ENCODE assay signal across 12 cellular contexts in genomic region chr13:32993109-32993508, GRCh38. TPM values are rescaled to one million over a fixed set of nuclear protein-coding genes. Genes with fewer than 3 reads are reported as not detected.
"Had no signal": no experiment of that assay in that cellular context is flagged by ENCODE, and none has a peak within 500 bp of the region (broad histone marks: within the 10 kb centered on the region; RNA-seq: fewer than 3 reads in every experiment).

No MANE protein-coding gene starts in this region.

- ATAC-seq: GM23338, HepG2 had no signal

- H3K4me3 Mint-ChIP-seq: GM23338, H9, HFFc6, IgD-negative memory B cell had no signal

- H3K36me3 Mint-ChIP-seq: IgD-negative memory B cell had no signal

- H2AFZ ChIP-seq: GM23338 had no signal

- H3K9me3 Mint-ChIP-seq: GM23338, H9, HFFc6 had no signal

- H3K27ac ChIP-seq: HL-60, KMS-11 had no signal

- H3K4me1 Mint-ChIP-seq: GM23338, H9 had no signal

- H3K4me3 ChIP-seq: GM23338 had no signal

- H3K4me2 ChIP-seq: GM23338, KMS-11 had no signal

- H3K27ac Mint-ChIP-seq: GM23338, H9, HFFc6, IgD-negative memory B cell had no signal

- H3K9ac ChIP-seq: KMS-11 had no signal

- DNase-seq: H9, HCEC 1CT, HFFc6, Karpas-422, KBM-7 had no signal

RNA-seq across cellular contexts. Expression of gene KL, which starts 23.1 kb away (rescaled TPM):
- total RNA-seq: H1, H9, HepG2, HT1080 had no signal
